8 cellular contexts compared by ENCODE assay signal in the genomic region with DNA sequence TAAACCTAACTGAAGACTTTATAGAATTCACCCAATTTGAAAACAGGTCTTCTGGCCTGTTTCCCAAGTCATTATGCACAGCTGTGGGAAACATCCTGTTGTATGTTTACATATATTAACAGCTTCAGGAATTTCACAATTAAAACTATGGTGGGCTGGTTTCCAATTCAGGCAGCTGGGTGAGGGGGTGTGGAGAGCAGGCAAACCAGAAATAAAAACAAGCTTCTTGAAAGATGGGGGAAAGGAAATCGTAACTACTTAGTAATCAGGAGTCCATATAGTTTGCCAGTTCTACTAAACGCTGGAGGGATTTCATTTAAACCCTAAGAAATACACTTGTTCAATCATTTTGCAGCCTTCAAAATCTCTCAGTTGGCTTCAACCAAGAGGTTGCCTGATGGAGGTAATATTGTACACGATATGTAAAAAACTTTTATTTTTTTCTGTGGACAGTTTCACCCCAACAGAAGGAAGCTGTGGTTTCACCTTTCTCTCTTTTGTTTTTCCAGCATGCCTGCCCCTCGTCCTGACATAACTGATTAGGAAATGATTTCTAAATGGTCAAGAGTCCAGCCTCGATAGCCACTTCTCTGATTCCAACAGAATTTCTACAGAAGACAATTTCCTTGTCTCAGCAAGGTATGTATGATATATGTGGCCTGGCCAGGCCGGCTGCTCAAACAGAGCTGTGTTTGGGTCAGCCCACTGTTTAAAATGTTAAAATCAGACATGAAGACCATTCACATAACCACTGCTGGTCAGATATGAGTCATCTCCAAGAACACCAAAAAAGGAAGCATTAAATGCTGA. TPM values are rescaled to one million over a fixed set of nuclear protein-coding genes. Genes with fewer than 3 reads are reported as not detected.
DNase-seq lines count a peak whose midpoint lies in the region; ATAC-seq and TF ChIP-seq lines count a peak whose summit lies in the region.

No MANE protein-coding gene starts in this region.

- TF ChIP-seq CTCF in RWPE1 (conservative IDR thresholded peaks at IDR 0.05; ENCODE audit: low read depth): no peak
- no peak for TF ChIP-seq CTCF in testis (IDR thresholded peaks at IDR 0.05)

- CTCF ChIA-PET in RWPE1 (lab: Yijun Ruan, JAX): no interaction called here

- intact Hi-C loops in testis (cut with DNase I; ENCODE audit: low total_unique reads): no loop called here

- peak; percentile 44 for DNase-seq in RWPE1 (ENCODE audit: low spot score)
- DNase-seq in glomerular visceral epithelial cell (ENCODE audit: extremely low spot score): peak; percentile 83
- no peak for DNase-seq in testis
- no peak for DNase-seq in SIG-M5 treated with dmso at 0.1 percent for 504 hours (lab: John Stamatoyannopoulos, UW; ENCODE audit: unreplicated experiment)
- DNase-seq in inferior parietal cortex (ENCODE audit: extremely low spot score): no peak
- no peak for DNase-seq in superior temporal gyrus (ENCODE audit: extremely low spot score)

- H3K9me3 ChIP-seq in testis: no peaks in the 10 kb centered on the region

- H3K36me3 ChIP-seq in testis (ENCODE audit: low read depth, missing control alignments): no peaks in the 10 kb centered on the region

- peaks cover 3% of the 10 kb centered on the region for H3K4me1 ChIP-seq in testis

- WGBS in testis, 2 donors: 46 to 47% methylated on average over 6 of the region's 6 CpGs

- H3K4me3 ChIP-seq in testis: no peak overlapping the region

- POLR2A ChIA-PET in RWPE1 (lab: Yijun Ruan, JAX; ENCODE audit: low non-redundant PET): no interaction called here

- no peak for TF ChIP-seq POLR2A in testis (IDR thresholded peaks at IDR 0.05)

- no peaks in the 10 kb centered on the region for H3K27me3 ChIP-seq in testis

- peak; percentile 93 for ATAC-seq in GM18502 (IDR thresholded peaks at IDR 0.05; ENCODE audit: poor library complexity, unreplicated experiment)
- peak; percentile 86 for ATAC-seq in HG02938 (IDR thresholded peaks at IDR 0.05; ENCODE audit: unreplicated experiment)

- H3K27ac ChIP-seq in RWPE1 (no peak overlapping the region), testis (peak overlapping the region; percentile 25 to 50)

RNA-seq across cellular contexts. Expression of a gene that starts 22.6 kb away (rescaled TPM):
- total RNA-seq in testis: 1 to 10 TPM; 1.6 to 1.7 TPM
- polyA plus RNA-seq in testis (ENCODE audit: insufficient read depth, low read depth, low replicate concordance): 3.0 TPM

Comparison
In these comparisons a context has a peak if more than half of its experiments do, and no peak if none do; other contexts are left out.
1. DNase-seq: peak in RWPE1 (single experiment) and glomerular visceral epithelial cell (single experiment); none in testis (single experiment), SIG-M5 treated with dmso at 0.1 percent for 504 hours (single experiment), inferior parietal cortex (single experiment) and superior temporal gyrus (single experiment).